In the genomic region with DNA sequence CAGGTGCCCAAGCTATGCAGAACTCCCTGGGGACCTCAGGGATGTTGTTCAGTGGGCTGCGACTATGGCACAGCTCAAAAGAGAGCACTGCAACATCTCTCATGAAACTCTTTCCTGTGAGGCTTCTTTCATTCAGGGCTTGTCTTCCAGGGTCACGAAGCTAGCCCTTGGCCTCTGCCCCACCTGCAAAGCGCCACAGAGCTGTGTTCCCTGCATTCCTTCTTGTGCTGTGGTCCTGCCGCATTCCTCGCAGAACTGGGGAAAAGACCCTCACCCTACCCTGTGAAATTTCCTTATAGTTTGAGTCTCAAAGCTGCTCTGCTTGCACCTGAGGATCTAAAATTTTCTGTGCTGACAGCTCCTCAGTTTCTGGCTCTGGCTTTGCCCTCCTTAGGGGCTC, we compare ENCODE assay signal across 1 cellular context.
A peak's percentile ranks its signal among the peaks of the same experiment; 100 is the strongest.
TF ChIP-seq lines count a peak whose summit lies in the region.

No MANE protein-coding gene starts in this region.

TF ChIP-seq in H1, 55 proteins besides CTCF, POLR2A, EP300 and RAD21:
- no peak for TF ChIP-seq SP2 (IDR thresholded peaks at IDR 0.05; ENCODE audit: low read length)
- TF ChIP-seq YY1 (IDR thresholded peaks at IDR 0.05; ENCODE audit: low read depth, low read length): no peak
- TF ChIP-seq HDAC2 (IDR thresholded peaks at IDR 0.05; ENCODE audit: borderline replicate concordance in 1 of 2, low read depth in 2 of 2, low read length in 2 of 2): no peak
- no peak for TF ChIP-seq RFX5 (IDR thresholded peaks at IDR 0.05; ENCODE audit: borderline replicate concordance, low read depth, low read length)
- TF ChIP-seq MAFK (IDR thresholded peaks at IDR 0.05; ENCODE audit: low read depth, low read length): no peak
- peak; percentile 68 for TF ChIP-seq TEAD4 (IDR thresholded peaks at IDR 0.05; ENCODE audit: low read depth, low read length)
